In genomic region chr3:13623101-13623654, GRCh38 we compare ENCODE assay signal across 17 cellular contexts.
DNase-seq lines count a peak whose midpoint lies in the region; ATAC-seq, FAIRE-seq and TF ChIP-seq lines count a peak whose summit lies in the region.
"Had no signal": no experiment of that assay in that cellular context is flagged by ENCODE, and none has a peak within 500 bp of the region (broad histone marks: within the 10 kb centered on the region; RNA-seq: fewer than 3 reads in every experiment).

No MANE protein-coding gene starts in this region.

- H3K4me1 ChIP-seq in RWPE2 (ENCODE audit: insufficient read depth, poor library complexity, severe bottlenecking) (peaks cover 6% of the 10 kb centered on the region), gastroesophageal sphincter (no peaks in the 10 kb centered on the region)
- H3K4me1 ChIP-seq: sigmoid colon had no signal

- H3K4me3 ChIP-seq in RWPE2 (ENCODE audit: severe bottlenecking) (no peak overlapping the region), gastroesophageal sphincter (no peak overlapping the region)
- H3K4me3 ChIP-seq: sigmoid colon had no signal

- no peak for FAIRE-seq in RCC 7860 (lab: Jason Lieb, UNC)
- FAIRE-seq: islet of Langerhans had no signal

- TF ChIP-seq POLR2A in gastroesophageal sphincter (IDR thresholded peaks at IDR 0.05), result no peak

- peaks cover 5% of the 10 kb centered on the region for H3K27me3 Mint-ChIP-seq in progenitor cell of endocrine pancreas
- H3K27me3 Mint-ChIP-seq: activated naive CD8-positive, alpha-beta T cell treated with anti-CD3 and anti-CD28 coated beads, Interleukin-2, amount 50 U/mL, for 24 hours; CD4-positive, CD25-positive, alpha-beta regulatory T cell; dendritic cell treated with granulocyte-macrophage colony-stimulating factor and Interleukin-4, amounts not matched to agents 40 ng/mL and 50 ng/mL, for 4 days had no signal

- TF ChIP-seq CTCF in RWPE2 (IDR thresholded peaks at IDR 0.05; ENCODE audit: poor library complexity, severe bottlenecking), result peak; percentile 10
- TF ChIP-seq CTCF in gastroesophageal sphincter (IDR thresholded peaks at IDR 0.05), result no peak
- TF ChIP-seq CTCF in progenitor cell of endocrine pancreas (IDR thresholded peaks at IDR 0.05; ENCODE audit: unreplicated experiment), result no peak

- peaks cover 9% of the 10 kb centered on the region for H3K4me1 Mint-ChIP-seq in progenitor cell of endocrine pancreas (ENCODE audit: low read depth)
- H3K4me1 Mint-ChIP-seq: CD4-positive, CD25-positive, alpha-beta regulatory T cell had no signal

- TF ChIP-seq EP300 in gastroesophageal sphincter (IDR thresholded peaks at IDR 0.05), result no peak

- H3K9me3 Mint-ChIP-seq in progenitor cell of endocrine pancreas (ENCODE audit: low read depth), result no peaks in the 10 kb centered on the region
- H3K9me3 Mint-ChIP-seq: activated naive CD8-positive, alpha-beta T cell treated with anti-CD3 and anti-CD28 coated beads, Interleukin-2, amount 50 U/mL, for 24 hours; dendritic cell treated with granulocyte-macrophage colony-stimulating factor and Interleukin-4, amounts not matched to agents 40 ng/mL and 50 ng/mL, for 4 days had no signal

- H3K36me3 ChIP-seq in RWPE2 (ENCODE audit: low read depth) (no peaks in the 10 kb centered on the region), gastroesophageal sphincter (peaks cover 0 to 39% of the 10 kb centered on the region in 2 donors)
- H3K36me3 ChIP-seq: sigmoid colon had no signal

- H3K4me3 Mint-ChIP-seq in progenitor cell of endocrine pancreas (ENCODE audit: low read depth), result no peak overlapping the region
- H3K4me3 Mint-ChIP-seq: activated naive CD8-positive, alpha-beta T cell treated with anti-CD3 and anti-CD28 coated beads, Interleukin-2, amount 50 U/mL, for 24 hours; CD4-positive, CD25-positive, alpha-beta regulatory T cell; dendritic cell treated with granulocyte-macrophage colony-stimulating factor and Interleukin-4, amounts not matched to agents 40 ng/mL and 50 ng/mL, for 4 days had no signal

- H3K27ac ChIP-seq in RWPE2 (ENCODE audit: poor library complexity, severe bottlenecking), result peak overlapping the region; percentile 74
- H3K27ac ChIP-seq in gastroesophageal sphincter, result no peak overlapping the region
- H3K27ac ChIP-seq: sigmoid colon had no signal

- no peaks in the 10 kb centered on the region for H3K36me3 Mint-ChIP-seq in progenitor cell of endocrine pancreas (ENCODE audit: insufficient read depth)
- H3K36me3 Mint-ChIP-seq: CD4-positive, CD25-positive, alpha-beta regulatory T cell had no signal

- H3K9me3 ChIP-seq in RWPE2 (ENCODE audit: severe bottlenecking) (no peaks in the 10 kb centered on the region), gastroesophageal sphincter (no peaks in the 10 kb centered on the region)
- H3K9me3 ChIP-seq: sigmoid colon had no signal

- WGBS in gastroesophageal sphincter (ENCODE audit: low coverage in 1 of 2), 2 donors, result 48 to 62% methylated on average over 10 to 11 of the region's 21 CpGs

- H3K27ac Mint-ChIP-seq in progenitor cell of endocrine pancreas, result peak overlapping the region; percentile 50
- H3K27ac Mint-ChIP-seq: CD4-positive, CD25-positive, alpha-beta regulatory T cell; dendritic cell treated with granulocyte-macrophage colony-stimulating factor and Interleukin-4, amounts not matched to agents 40 ng/mL and 50 ng/mL, for 4 days had no signal

- DNase-seq in NCI-H1417 (lab: John Stamatoyannopoulos, UW) (peak in 2 of 3 experiments; percentile 63 to 74), RWPE2 (ENCODE audit: low spot score) (no peak), progenitor cell of endocrine pancreas (ENCODE audit: low spot score, unreplicated experiment) (no peak), RCC 7860 (ENCODE audit: low spot score) (no peak)
- no peak for DNase-seq in stimulated activated naive CD8-positive, alpha-beta T cell treated with anti-CD3 and anti-CD28 coated beads, Interleukin-15, Interleukin-2, amounts not matched to agents 100 U/mL and 50 U/mL, for 24 hours
- DNase-seq: activated CD4-positive, CD25-positive, alpha-beta regulatory T cell treated with anti-CD3 and anti-CD28 coated beads, Interleukin-2, amount 50 U/mL, for 72 hours; activated naive CD8-positive, alpha-beta T cell treated with anti-CD3 and anti-CD28 coated beads, Interleukin-2, amount 50 U/mL, for 24 hours; CD4-positive, CD25-positive, alpha-beta regulatory T cell; GOT3; naive B cell; NCI-H2029; sigmoid colon; SW 1271 had no signal

- peak; percentile 82 for ATAC-seq in RWPE2 (ENCODE audit: low read depth)
- ATAC-seq in gastroesophageal sphincter, result peak; percentile 39
- no peak for ATAC-seq in stimulated activated naive CD8-positive, alpha-beta T cell treated with anti-CD3 and anti-CD28 coated beads, Interleukin-15, Interleukin-2, amounts not matched to agents 100 U/mL and 50 U/mL, for 24 hours
- ATAC-seq in GM21737 (IDR thresholded peaks at IDR 0.05; ENCODE audit: unreplicated experiment), result no peak
- ATAC-seq: activated naive CD8-positive, alpha-beta T cell treated with anti-CD3 and anti-CD28 coated beads, Interleukin-2, amount 50 U/mL, for 24 hours had no signal

- H3K27me3 ChIP-seq in RWPE2 (ENCODE audit: insufficient read depth, poor library complexity, severe bottlenecking) (no peaks in the 10 kb centered on the region), gastroesophageal sphincter (no peaks in the 10 kb centered on the region)
- H3K27me3 ChIP-seq: sigmoid colon had no signal

Comparison
In these comparisons a context has a peak if more than half of its experiments do, and no peak if none do; other contexts are left out.
1. DNase-seq: peak in NCI-H1417 (2 of 3); none in RWPE2 (single experiment), progenitor cell of endocrine pancreas (single experiment), stimulated activated naive CD8-positive, alpha-beta T cell treated with anti-CD3 and anti-CD28 coated beads, Interleukin-15, Interleukin-2, amounts not matched to agents 100 U/mL and 50 U/mL, for 24 hours (single experiment) and RCC 7860 (single experiment).
2. ATAC-seq: peak in RWPE2 (single experiment) and gastroesophageal sphincter (single experiment); none in stimulated activated naive CD8-positive, alpha-beta T cell treated with anti-CD3 and anti-CD28 coated beads, Interleukin-15, Interleukin-2, amounts not matched to agents 100 U/mL and 50 U/mL, for 24 hours (single experiment) and GM21737 (single experiment).